Comparison of ENCODE assay signal across 26 cellular contexts in genomic region chrX:71163010-71163409, GRCh38. TPM values are rescaled to one million over a fixed set of nuclear protein-coding genes. Genes with fewer than 3 reads are reported as not detected.
DNase-seq lines count a peak whose midpoint lies in the region; ATAC-seq and TF ChIP-seq lines count a peak whose summit lies in the region.
"Had no signal": no experiment of that assay in that cellular context is flagged by ENCODE, and none has a peak within 500 bp of the region (broad histone marks: within the 10 kb centered on the region; RNA-seq: fewer than 3 reads in every experiment).

No MANE protein-coding gene starts in this region.

- H3K27me3 ChIP-seq in CD8-positive, alpha-beta T cell (ENCODE audit: insufficient read depth, low read length) = no peaks in the 10 kb centered on the region
- H3K27me3 ChIP-seq in neural progenitor cell = no peaks in the 10 kb centered on the region
- H3K27me3 ChIP-seq: BE2C had no signal

- ATAC-seq in CD8-positive, alpha-beta T cell = no peak
- no peak for ATAC-seq in GM18517 (IDR thresholded peaks at IDR 0.05; ENCODE audit: unreplicated experiment)
- no peak for ATAC-seq in HG02973 (IDR thresholded peaks at IDR 0.05; ENCODE audit: unreplicated experiment)
- no peak for ATAC-seq in GM19397 (IDR thresholded peaks at IDR 0.05; ENCODE audit: unreplicated experiment)
- ATAC-seq: activated CD4-positive, CD25-positive, alpha-beta regulatory T cell treated with anti-CD3 and anti-CD28 coated beads, Interleukin-2, amount 50 U/mL, for 24 hours; activated CD8-positive, alpha-beta T cell treated with anti-CD3 and anti-CD28 coated beads, Interleukin-2, amount 10 ng/mL, durations not matched to agents 7 days and 5 days had no signal

- no peak overlapping the region for H3K27ac ChIP-seq in CD8-positive, alpha-beta T cell (ENCODE audit: low read depth, low read length)
- H3K27ac ChIP-seq in neural progenitor cell = no peak overlapping the region
- H3K27ac ChIP-seq: skin epidermis had no signal

- H3K4me1 ChIP-seq in CD8-positive, alpha-beta T cell (ENCODE audit: insufficient read depth, low read length) = peaks cover 7% of the 10 kb centered on the region
- no peaks in the 10 kb centered on the region for H3K4me1 ChIP-seq in neural progenitor cell
- H3K4me1 ChIP-seq: BE2C, Caco-2 had no signal

- POLR2A ChIA-PET in CD8-positive, alpha-beta T cell (lab: Charles Lee) = no interaction called here

- no peaks in the 10 kb centered on the region for H3K79me2 ChIP-seq in neural progenitor cell (ENCODE audit: low read depth)

- H3K4me3 ChIP-seq in CD8-positive, alpha-beta T cell (ENCODE audit: low read depth, low read length) = no peak overlapping the region
- H3K4me3 ChIP-seq in neural progenitor cell = no peak overlapping the region
- H3K4me3 ChIP-seq: skin epidermis had no signal

- no peak for TF ChIP-seq CTCF in CD8-positive, alpha-beta T cell (IDR thresholded peaks at IDR 0.05)
- no peak for TF ChIP-seq CTCF in neural progenitor cell (IDR thresholded peaks at IDR 0.05)

- H3K36me3 Mint-ChIP-seq in CD8-positive, alpha-beta T cell = peaks cover 22% of the 10 kb centered on the region
- peaks cover 32% of the 10 kb centered on the region for H3K36me3 Mint-ChIP-seq in neural progenitor cell

- H3K4me1 Mint-ChIP-seq in CD8-positive, alpha-beta T cell (ENCODE audit: low read depth) = peaks cover 8% of the 10 kb centered on the region
- H3K4me1 Mint-ChIP-seq in neural progenitor cell = peaks cover 19% of the 10 kb centered on the region

- no peak overlapping the region for H3K4me2 ChIP-seq in neural progenitor cell

- H3K9me3 Mint-ChIP-seq in CD8-positive, alpha-beta T cell = no peaks in the 10 kb centered on the region
- peaks cover 11% of the 10 kb centered on the region for H3K9me3 Mint-ChIP-seq in neural progenitor cell
- H3K9me3 Mint-ChIP-seq: dendritic cell treated with granulocyte-macrophage colony-stimulating factor and Interleukin-4, amounts not matched to agents 40 ng/mL and 50 ng/mL, for 4 days had no signal

- no peaks in the 10 kb centered on the region for H3K9me3 ChIP-seq in CD8-positive, alpha-beta T cell (ENCODE audit: low read length)
- H3K9me3 ChIP-seq in neural progenitor cell (ENCODE audit: low read depth) = no peaks in the 10 kb centered on the region
- H3K9me3 ChIP-seq: BE2C, Caco-2 had no signal

- CTCF ChIA-PET in CD8-positive, alpha-beta T cell (lab: Charles Lee) = interaction anchor here (1.1 to 1.5 kb wide), 2 partner anchors 16 to 120 kb away, joined by 3 to 4 read pairs; partner anchors contain the start of gene NONO

- H3F3A ChIP-seq in neural progenitor cell (ENCODE audit: low read depth) = no peaks in the 10 kb centered on the region

- no peaks in the 10 kb centered on the region for H3K27me3 Mint-ChIP-seq in CD8-positive, alpha-beta T cell (ENCODE audit: low read depth)
- peaks cover 3% of the 10 kb centered on the region for H3K27me3 Mint-ChIP-seq in neural progenitor cell (ENCODE audit: insufficient read depth, low read depth)
- H3K27me3 Mint-ChIP-seq: dendritic cell treated with granulocyte-macrophage colony-stimulating factor and Interleukin-4, amounts not matched to agents 40 ng/mL and 50 ng/mL, for 4 days had no signal

- no peaks in the 10 kb centered on the region for H4K20me1 ChIP-seq in neural progenitor cell (ENCODE audit: low read depth)

- intact Hi-C loops in CD8-positive, alpha-beta T cell (cut with DNase I, micrococcal nuclease) = no loop called here

- H3K4me3 Mint-ChIP-seq in CD8-positive, alpha-beta T cell = no peak overlapping the region
- peak overlapping the region; percentile 35 for H3K4me3 Mint-ChIP-seq in neural progenitor cell
- H3K4me3 Mint-ChIP-seq: activated CD8-positive, alpha-beta T cell treated with anti-CD3 and anti-CD28 coated beads, Interleukin-2, amount 10 ng/mL, durations not matched to agents 7 days and 5 days; dendritic cell treated with granulocyte-macrophage colony-stimulating factor and Interleukin-4, amounts not matched to agents 40 ng/mL and 50 ng/mL, for 4 days had no signal

- H2AFZ ChIP-seq in neural progenitor cell (replicated peaks) = no peak overlapping the region

- peak overlapping the region; percentile 37 for H3K27ac Mint-ChIP-seq in CD8-positive, alpha-beta T cell
- peak overlapping the region; percentile 70 for H3K27ac Mint-ChIP-seq in neural progenitor cell
- H3K27ac Mint-ChIP-seq: activated CD8-positive, alpha-beta T cell treated with anti-CD3 and anti-CD28 coated beads, Interleukin-2, amount 10 ng/mL, durations not matched to agents 7 days and 5 days; dendritic cell treated with granulocyte-macrophage colony-stimulating factor and Interleukin-4, amounts not matched to agents 40 ng/mL and 50 ng/mL, for 4 days had no signal

- DNase-seq in CD8-positive, alpha-beta T cell = no peak
- DNase-seq in NCI-H146 (lab: John Stamatoyannopoulos, UW) (peak; percentile 89), cerebellar cortex (ENCODE audit: low spot score) (peak; percentile 28), neural progenitor cell (ENCODE audit: low spot score) (peak; percentile 44), NCI-H1105 treated with DMSO at 0.1 percent for 48 hours (lab: John Stamatoyannopoulos, UW) (no peak)
- DNase-seq: activated CD8-positive, alpha-beta T cell treated with anti-CD3 and anti-CD28 coated beads, Interleukin-2, amount 10 ng/mL, durations not matched to agents 7 days and 5 days; activated naive CD4-positive, alpha-beta T cell; activated T-cell treated with anti-CD3 and anti-CD28 coated beads, Interleukin-2, amount 50 U/mL, for 1 hour; BE2C; Caco-2; HCEC 1CT; Karpas-422; mammary epithelial cell; NCI-H2081; NCI-H510A treated with DMSO at 0.1 percent for 48 hours; stimulated activated CD4-positive, alpha-beta T cell treated with anti-CD3 and anti-CD28 coated beads, Interleukin-1b, Interleukin-23, amount 100 ng/mL, for 48 hours had no signal

- H3K36me3 ChIP-seq in CD8-positive, alpha-beta T cell (ENCODE audit: insufficient read depth, low read length) = no peaks in the 10 kb centered on the region
- H3K36me3 ChIP-seq in neural progenitor cell = no peaks in the 10 kb centered on the region
- H3K36me3 ChIP-seq: BE2C had no signal

- H3K9ac ChIP-seq in neural progenitor cell = no peak overlapping the region

RNA-seq across cellular contexts. Expression of gene NLGN3, which starts 18.4 kb away (rescaled TPM):
- total RNA-seq in CD8-positive, alpha-beta T cell = 1 to 10 TPM; 4.6 to 5.0 TPM
- 10.0 and 16.0 TPM in 2 replicates for total RNA-seq in neural progenitor cell (ENCODE audit: low replicate concordance)

RNA-seq across cellular contexts. Expression of gene MED12, which starts 44.6 kb away (rescaled TPM):
- total RNA-seq in CD8-positive, alpha-beta T cell = 10 to 100 TPM; 54.5 to 57.4 TPM
- 27.0 and 40.2 TPM in 2 replicates for total RNA-seq in neural progenitor cell (ENCODE audit: low replicate concordance)

RNA-seq across cellular contexts. Expression of gene IL2RG, which starts 51.6 kb away (rescaled TPM):
- 100 to 1,000 TPM; 166 to 197 TPM for total RNA-seq in CD8-positive, alpha-beta T cell
- total RNA-seq in neural progenitor cell (ENCODE audit: low replicate concordance) = not detected in 2 replicates
- total RNA-seq: bronchial epithelial cell, mammary epithelial cell had no signal

RNA-seq across cellular contexts. Expression of gene CXorf65, which starts 56.5 kb away (rescaled TPM):
- 10 to 100 TPM; 51.0 to 57.6 TPM for total RNA-seq in CD8-positive, alpha-beta T cell
- not detected in 2 replicates for total RNA-seq in neural progenitor cell (ENCODE audit: low replicate concordance)
- total RNA-seq: bronchial epithelial cell, Caco-2, kidney epithelial cell, mammary epithelial cell, subcutaneous adipose tissue, ureter had no signal

Comparison
In these comparisons a context has a peak if more than half of its experiments do, and no peak if none do; other contexts are left out.
1. DNase-seq: peak in NCI-H146 (single experiment), cerebellar cortex (single experiment) and neural progenitor cell (single experiment); none in CD8-positive, alpha-beta T cell (0 of 7) and NCI-H1105 treated with DMSO at 0.1 percent for 48 hours (single experiment).
2. RNA of gene IL2RG, which starts 51.6 kb away (total RNA-seq): 166 to 197 TPM in CD8-positive, alpha-beta T cell; not detected in neural progenitor cell; every median in the first group is over 100 times any median in the second.